Comparison of ENCODE assay signal across 6 cellular contexts in genomic region chr14:21093769-21094681, GRCh38. TPM values are rescaled to one million over a fixed set of nuclear protein-coding genes. Genes with fewer than 3 reads are reported as not detected.
DNase-seq lines count a peak whose midpoint lies in the region; ATAC-seq and TF ChIP-seq lines count a peak whose summit lies in the region.

No MANE protein-coding gene starts in this region.

- H3K27ac ChIP-seq in heart left ventricle: no peak overlapping the region
- H3K27ac ChIP-seq in endodermal cell (ENCODE audit: low read depth, low read length): peak overlapping the region; percentile 96
- H3K27ac ChIP-seq in PC-3 (ENCODE audit: low read length): no peak overlapping the region

- H3K27me3 ChIP-seq in heart left ventricle (no peaks in the 10 kb centered on the region), endodermal cell (ENCODE audit: control insufficient read depth, insufficient read depth, low read length, poor library complexity, severe bottlenecking) (no peaks in the 10 kb centered on the region), PC-3 (ENCODE audit: low read length) (no peaks in the 10 kb centered on the region)

- ATAC-seq in Right ventricle myocardium inferior (no peak), heart left ventricle (no peak), esophagus mucosa (no peak), HG03520 (IDR thresholded peaks at IDR 0.05; ENCODE audit: unreplicated experiment) (no peak), PC-3 (no peak)

- POLR2A ChIA-PET in PC-3 (lab: Charles Lee; ENCODE audit: unreplicated experiment): no interaction called here

- peaks cover 39% of the 10 kb centered on the region for H3K4me1 Mint-ChIP-seq in endodermal cell

- intact Hi-C loops in Right ventricle myocardium inferior (cut with DNase I): loop anchor here (2.0 to 5.0 kb wide), 2 partner anchors 79 to 237 kb away; no protein-coding TSS in a partner anchor
- intact Hi-C loops in heart left ventricle (cut with DNase I): loop anchor here in 8 of 10 donors (1.0 to 10.0 kb wide), 8 partner anchors 23 to 479 kb away; partner anchors contain the start of gene ARHGEF40 (in 2 of the 8)
- intact Hi-C loops in PC-3 (cut with micrococcal nuclease): no loop called here

- H3K4me2 ChIP-seq in PC-3 (ENCODE audit: low read length): no peak overlapping the region

- BruUV-seq in PC-3 (replicated peaks; lab: Mats Ljungman, UMichigan): no TSS peak

- H3K9me2 ChIP-seq in PC-3 (replicated peaks; ENCODE audit: low read length): no peaks in the 10 kb centered on the region

- no peak overlapping the region for H2AFZ ChIP-seq in PC-3 (ENCODE audit: low read length)

- H3K36me3 ChIP-seq in heart left ventricle (peaks cover 0 to 44% (median 39%) of the 10 kb centered on the region in 9 donors), endodermal cell (ENCODE audit: control insufficient read depth, insufficient read depth, low read length) (peaks cover 44% of the 10 kb centered on the region), PC-3 (ENCODE audit: low read depth, low read length) (no peaks in the 10 kb centered on the region)

- H3K36me3 Mint-ChIP-seq in endodermal cell (ENCODE audit: low read depth): peaks cover 33% of the 10 kb centered on the region

- H3K9me3 Mint-ChIP-seq in endodermal cell: no peaks in the 10 kb centered on the region

- H3K9me3 ChIP-seq in heart left ventricle: no peaks in the 10 kb centered on the region
- no peaks in the 10 kb centered on the region for H3K9me3 ChIP-seq in endodermal cell (ENCODE audit: control insufficient read depth, low read length)
- H3K9me3 ChIP-seq in PC-3 (ENCODE audit: low read length): no peaks in the 10 kb centered on the region

- WGBS in heart left ventricle, 4 donors: 47 to 66% (median 58%) methylated on average over 6 to 7 of the region's 7 CpGs
- WGBS in endodermal cell (ENCODE audit: insufficient coverage in 1 of 2, insufficient read length in 1 of 2), 2 experiments: 15 to 33% methylated on average over 3 to 7 of the region's 7 CpGs

- DNase-seq in Right ventricle myocardium inferior (ENCODE audit: missing footprints) (peak; percentile 9), heart left ventricle (no peak), endodermal cell (peak; percentile 93), PC-3 (no peak)

- no peak for TF ChIP-seq POLR2A in heart left ventricle (IDR thresholded peaks at IDR 0.05)

- H3K4me3 ChIP-seq in heart left ventricle (no peak overlapping the region), endodermal cell (ENCODE audit: low read length) (peak overlapping the region; percentile 76), PC-3 (ENCODE audit: low read length) (no peak overlapping the region)

- H3K27me3 Mint-ChIP-seq in endodermal cell (ENCODE audit: insufficient read depth): peaks cover 17% of the 10 kb centered on the region

- no peak for TF ChIP-seq CTCF in heart left ventricle (IDR thresholded peaks at IDR 0.05)
- peak; percentile 68 for TF ChIP-seq CTCF in endodermal cell (conservative IDR thresholded peaks at IDR 0.05)
- TF ChIP-seq CTCF in PC-3 (conservative IDR thresholded peaks at IDR 0.05; ENCODE audit: low read depth, low read length): no peak

- no peaks in the 10 kb centered on the region for H3F3A ChIP-seq in PC-3 (ENCODE audit: low read length, unreplicated experiment)

- peak overlapping the region; percentile 54 for H3K4me3 Mint-ChIP-seq in endodermal cell

- peak overlapping the region; percentile 4 for H3K9ac ChIP-seq in endodermal cell (ENCODE audit: extremely low read depth, low read length, poor library complexity, severe bottlenecking)
- H3K9ac ChIP-seq in PC-3 (ENCODE audit: low read length): no peak overlapping the region

- H3K4me1 ChIP-seq in heart left ventricle (peaks cover 0 to 40% (median 16%) of the 10 kb centered on the region in 12 donors), endodermal cell (ENCODE audit: control insufficient read depth, insufficient read depth, low read length) (peaks cover 17% of the 10 kb centered on the region), PC-3 (ENCODE audit: insufficient read depth, low read length) (peaks cover 3% of the 10 kb centered on the region)

- peak overlapping the region; percentile 83 for H3K27ac Mint-ChIP-seq in endodermal cell

- CTCF ChIA-PET in PC-3 (lab: Charles Lee): interaction anchor here (0.7 kb wide), 1 partner anchor 79 kb away, joined by 3 read pairs; no protein-coding TSS in a partner anchor

- H3K79me2 ChIP-seq in PC-3 (ENCODE audit: low read length): no peaks in the 10 kb centered on the region

- no peaks in the 10 kb centered on the region for H4K20me1 ChIP-seq in PC-3 (ENCODE audit: low read length)

RNA-seq across cellular contexts. Expression of gene ZNF219, which starts 4.4 kb away (rescaled TPM):
- 49.4 TPM for total RNA-seq in Right ventricle myocardium inferior
- 10 to 100 TPM; 33.9 to 97.9 (median 38.2) TPM for total RNA-seq in heart left ventricle
- polyA plus RNA-seq in heart left ventricle: 10 to 100 TPM; 50.0 to 57.4 TPM
- total RNA-seq in endodermal cell: 10 to 100 TPM; 43.4 to 59.6 TPM
- polyA plus RNA-seq in endodermal cell (2013, experiment 1 of 2): 123 TPM
- polyA plus RNA-seq in endodermal cell (2013, experiment 2 of 2): 104 TPM
- total RNA-seq in esophagus mucosa: 40.4 TPM
- total RNA-seq in PC-3 (2014; rRNA removed): 5.7 and 6.0 TPM in 2 replicates

RNA-seq across cellular contexts. Expression of gene TMEM253, which starts 6.8 kb away (rescaled TPM):
- total RNA-seq in Right ventricle myocardium inferior (0.41 TPM), heart left ventricle (under 1 TPM in 6 of 9 donors, not detected in 3; 0.19 to 0.79 (median 0.36) TPM), endodermal cell (under 1 TPM; 0.40 to 0.49 TPM), esophagus mucosa (1.6 TPM), PC-3 (2014; rRNA removed) (not detected in 2 replicates)
- polyA plus RNA-seq in heart left ventricle: under 1 TPM; 0.29 to 0.57 TPM
- polyA plus RNA-seq in endodermal cell (2013, experiment 1 of 2): 2.1 TPM
- 1.8 TPM for polyA plus RNA-seq in endodermal cell (2013, experiment 2 of 2)

RNA-seq across cellular contexts. Expression of gene ARHGEF40, which starts 23.9 kb away (rescaled TPM):
- total RNA-seq in Right ventricle myocardium inferior (25.5 TPM), heart left ventricle (10 to 100 TPM; 16.1 to 31.5 (median 18.8) TPM), endodermal cell (10 to 100 TPM; 71.1 to 73.5 TPM), esophagus mucosa (2.3 TPM), PC-3 (2014; rRNA removed) (2.7 and 3.9 TPM in 2 replicates)
- polyA plus RNA-seq in heart left ventricle: 10 to 100 TPM; 15.5 to 18.2 TPM
- polyA plus RNA-seq in endodermal cell (2013, experiment 1 of 2): 65.4 TPM
- 71.9 TPM for polyA plus RNA-seq in endodermal cell (2013, experiment 2 of 2)

RNA-seq across cellular contexts. Expression of gene RNASE8, which starts 36.4 kb away (rescaled TPM):
- total RNA-seq in Right ventricle myocardium inferior (not detected), heart left ventricle (not detected), endodermal cell (not detected), esophagus mucosa (not detected), PC-3 (2014; rRNA removed) (not detected in 2 replicates)
- polyA plus RNA-seq in heart left ventricle: not detected
- polyA plus RNA-seq in endodermal cell (2013, experiment 1 of 2): not detected
- not detected for polyA plus RNA-seq in endodermal cell (2013, experiment 2 of 2)

RNA-seq across cellular contexts. Expression of gene RNASE7, which starts 51.9 kb away (rescaled TPM):
- total RNA-seq in Right ventricle myocardium inferior: not detected
- not detected for total RNA-seq in heart left ventricle
- under 1 TPM in 1 of 2 donors, not detected in 1; 0.04 TPM for polyA plus RNA-seq in heart left ventricle
- total RNA-seq in endodermal cell: not detected
- not detected for polyA plus RNA-seq in endodermal cell (2013, experiment 1 of 2)
- not detected for polyA plus RNA-seq in endodermal cell (2013, experiment 2 of 2)
- total RNA-seq in esophagus mucosa: 2.7 TPM
- not detected in 2 replicates for total RNA-seq in PC-3 (2014; rRNA removed)

Comparison
In these comparisons a context has a peak if more than half of its experiments do, and no peak if none do; other contexts are left out.
1. DNase-seq: peak in Right ventricle myocardium inferior (single experiment) and endodermal cell (single experiment); none in heart left ventricle (0 of 5) and PC-3 (single experiment).